Comparison of ENCODE assay signal across 28 cellular contexts in genomic region chr2:127552336-127552735, GRCh38. TPM values are rescaled to one million over a fixed set of nuclear protein-coding genes. Genes with fewer than 3 reads are reported as not detected.
"Had no signal": no experiment of that assay in that cellular context is flagged by ENCODE, and none has a peak within 500 bp of the region (broad histone marks: within the 10 kb centered on the region; RNA-seq: fewer than 3 reads in every experiment).

No MANE protein-coding gene starts in this region.

- H3K27ac ChIP-seq: lower lobe of right lung, neural progenitor cell, ovary, psoas muscle, right lobe of liver, stomach, testis, thyroid gland, transverse colon, upper lobe of left lung had no signal

- H3K9me3 ChIP-seq: lower lobe of right lung, mucosa of descending colon, ovary, psoas muscle, right lobe of liver, testis, thyroid gland, upper lobe of left lung had no signal

- H3K36me3 ChIP-seq: lower lobe of right lung, neural progenitor cell, ovary, right lobe of liver, stomach, thyroid gland, transverse colon, upper lobe of left lung had no signal

- H3K4me3 ChIP-seq: lower lobe of right lung, mucosa of descending colon, neural progenitor cell, ovary, psoas muscle, right lobe of liver, smooth muscle cell, stomach, testis, thyroid gland, transverse colon, upper lobe of left lung had no signal

- H3K27me3 ChIP-seq: ovary, right lobe of liver, stomach, testis, thyroid gland, transverse colon, upper lobe of left lung had no signal

- H3K27ac Mint-ChIP-seq: naive thymus-derived CD4-positive, alpha-beta T cell; neural progenitor cell; stimulated activated naive B cell treated with anti-CD40 and anti-IgM and Interleukin-4, amounts not matched to agents 10 μg/mL and 1 μg/mL and 100 μg/mL, for 72 hours had no signal

- H3K4me1 ChIP-seq: lower lobe of right lung, neural progenitor cell, psoas muscle, right lobe of liver, stomach, testis, thyroid gland, transverse colon, upper lobe of left lung had no signal

- DNase-seq: hippocampal formation; kidney glomerular epithelial cell; left cardiac atrium; lower lobe of right lung; mammary epithelial cell; mesendoderm; midbrain; mucosa of descending colon; naive thymus-derived CD4-positive, alpha-beta T cell; nephron progenitor cell; ovary; psoas muscle; stimulated activated CD4-positive, alpha-beta T cell treated with anti-CD3 and anti-CD28 coated beads, Interleukin-12 subunit alpha, Interleukin-12 subunit beta, amount 100 ng/mL, for 4 hours; stimulated activated CD4-positive, alpha-beta T cell treated with anti-CD3 and anti-CD28 coated beads, Interleukin-15, amount 100 ng/mL, for 24 hours; stimulated activated CD4-positive, alpha-beta T cell treated with anti-CD3 and anti-CD28 coated beads, Interleukin-2, amount 100 ng/mL, for 24 hours; stimulated activated CD4-positive, alpha-beta T cell treated with anti-CD3 and anti-CD28 coated beads, Interleukin-4, amount 100 ng/mL, for 1 hour; stimulated activated naive B cell treated with anti-CD40 and anti-IgM and Interleukin-4, amounts not matched to agents 10 μg/mL and 1 μg/mL and 100 μg/mL, for 72 hours; stimulated activated naive CD8-positive, alpha-beta T cell treated with anti-CD3 and anti-CD28 coated beads, Interleukin-15, Interleukin-2, amounts not matched to agents 100 U/mL and 50 U/mL, for 24 hours; stomach; testis; thyroid gland; transverse colon; upper lobe of left lung had no signal

- H3K4me1 Mint-ChIP-seq: neural progenitor cell; stimulated activated naive B cell treated with anti-CD40 and anti-IgM and Interleukin-4, amounts not matched to agents 10 μg/mL and 1 μg/mL and 100 μg/mL, for 72 hours had no signal

- H3K4me3 Mint-ChIP-seq: naive thymus-derived CD4-positive, alpha-beta T cell; nephron progenitor cell; neural progenitor cell; stimulated activated naive B cell treated with anti-CD40 and anti-IgM and Interleukin-4, amounts not matched to agents 10 μg/mL and 1 μg/mL and 100 μg/mL, for 72 hours had no signal

- H3K36me3 Mint-ChIP-seq: neural progenitor cell had no signal

- ATAC-seq: left cardiac atrium; left lobe of liver; lower lobe of right lung; mucosa of descending colon; naive thymus-derived CD4-positive, alpha-beta T cell; psoas muscle; right lobe of liver; stimulated activated naive B cell treated with anti-CD40 and anti-IgM and Interleukin-4, amounts not matched to agents 10 μg/mL and 1 μg/mL and 100 μg/mL, for 72 hours; stimulated activated naive CD8-positive, alpha-beta T cell treated with anti-CD3 and anti-CD28 coated beads, Interleukin-15, Interleukin-2, amounts not matched to agents 100 U/mL and 50 U/mL, for 24 hours had no signal

RNA-seq across cellular contexts. Expression of gene MYO7B, which starts 16.9 kb away (rescaled TPM):
- total RNA-seq: mammary epithelial cell, myocyte had no signal
